In the genomic region with DNA sequence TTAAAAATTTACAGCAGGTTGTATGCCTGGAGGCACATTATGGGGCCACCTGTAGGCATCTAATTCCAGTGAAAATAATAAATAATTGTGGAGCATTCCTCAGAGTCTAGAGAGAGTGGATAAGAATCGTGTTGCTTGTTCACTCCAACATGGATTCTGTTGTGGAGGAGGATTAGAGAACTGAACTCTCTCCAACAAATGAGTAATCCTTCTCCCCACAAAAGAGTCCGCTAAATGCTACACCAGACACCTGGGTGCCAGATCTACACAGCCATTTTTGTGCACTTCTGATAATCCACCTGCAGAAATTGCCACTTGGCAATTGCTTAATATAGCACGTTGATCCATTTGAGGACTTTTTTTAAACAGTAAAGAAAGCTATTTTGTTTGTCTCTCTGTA, we compare ENCODE assay signal across 1 cellular context.
TF ChIP-seq lines count a peak whose summit lies in the region.

No MANE protein-coding gene starts in this region.

TF ChIP-seq in WTC11, 78 proteins besides CTCF, POLR2A, EP300 and RAD21 (continued from another document):
- no peak for TF ChIP-seq GRHL2 (CRISPR knock-in tag; IDR thresholded peaks at IDR 0.05; ENCODE audit: insufficient replicate concordance, severe bottlenecking)
- TF ChIP-seq ZNF671 (CRISPR knock-in tag; IDR thresholded peaks at IDR 0.05): no peak
- TF ChIP-seq JAZF1 (CRISPR knock-in tag; IDR thresholded peaks at IDR 0.05): no peak
